In genomic region chr14:58014778-58015177, GRCh38 we compare ENCODE assay signal across 25 cellular contexts.
"Had no signal": no experiment of that assay in that cellular context is flagged by ENCODE, and none has a peak within 500 bp of the region (broad histone marks: within the 10 kb centered on the region; RNA-seq: fewer than 3 reads in every experiment).

No MANE protein-coding gene starts in this region.

- H3K9me3 ChIP-seq: esophagus muscularis mucosa, gastroesophageal sphincter, stomach, suprapubic skin, tibial nerve had no signal

- H2AFZ ChIP-seq: parathyroid adenoma had no signal

- H3K79me2 ChIP-seq: parathyroid adenoma had no signal

- H3K27me3 ChIP-seq: esophagus muscularis mucosa, gastroesophageal sphincter, stomach, suprapubic skin, tibial nerve had no signal

- H3K9ac ChIP-seq: parathyroid adenoma had no signal

- FAIRE-seq: endothelial cell of umbilical vein, islet of Langerhans, TTC549 had no signal

- H3K4me1 ChIP-seq: esophagus muscularis mucosa, gastroesophageal sphincter, parathyroid adenoma, stomach, suprapubic skin, tibial nerve had no signal

- ATAC-seq: activated CD8-positive, alpha-beta T cell treated with anti-CD3 and anti-CD28 coated beads, Interleukin-2, amount 10 ng/mL, durations not matched to agents 7 days and 5 days; gastroesophageal sphincter; left ventricle myocardium superior; right cardiac atrium had no signal

- H3K27ac ChIP-seq: esophagus muscularis mucosa, gastroesophageal sphincter, parathyroid adenoma, stomach, suprapubic skin, tibial nerve, WERI-Rb-1 had no signal

- H3K4me3 ChIP-seq: esophagus muscularis mucosa, gastroesophageal sphincter, stomach, suprapubic skin, tibial nerve had no signal

- H3K36me3 ChIP-seq: esophagus muscularis mucosa, gastroesophageal sphincter, stomach, suprapubic skin, tibial nerve, WERI-Rb-1 had no signal

- DNase-seq: activated CD4-positive, alpha-beta T cell treated with anti-CD3 and anti-CD28 coated beads for 1 hour; activated CD4-positive, alpha-beta T cell treated with anti-CD3 and anti-CD28 coated beads, Interleukin-2, amount 50 U/mL, for 1 hour; activated CD8-positive, alpha-beta T cell treated with anti-CD3 and anti-CD28 coated beads, Interleukin-2, amount 10 ng/mL, durations not matched to agents 7 days and 5 days; activated gamma-delta T cell treated with Interleukin-2 at 50 U/mL for 16 hours; aorta; dermis blood vessel endothelial cell; effector CD8-positive, alpha-beta T cell; head of caudate nucleus; hypothalamus; left ventricle myocardium superior; mammary epithelial cell; midbrain; stimulated activated CD4-positive, alpha-beta T cell treated with anti-CD3 and anti-CD28 coated beads, Interleukin-12 subunit alpha, Interleukin-12 subunit beta, amount 100 ng/mL, for 4 hours; stimulated activated CD4-positive, alpha-beta T cell treated with anti-CD3 and anti-CD28 coated beads, Interleukin-4, amount 100 ng/mL, for 4 hours; stomach; WERI-Rb-1 had no signal
